1 cellular context compared by ENCODE assay signal in genomic region chr17:28357061-28357900, GRCh38.
A peak's percentile ranks its signal among the peaks of the same experiment; 100 is the strongest.
TF ChIP-seq lines count a peak whose summit lies in the region.

TSS of gene POLDIP2 (minus strand) at chr17:28357527. CDS start at chr17:28357448, 79 bp downstream.

TF ChIP-seq in SK-N-SH, 30 proteins besides CTCF, POLR2A, EP300 and RAD21 (continued from another document):
- TF ChIP-seq MXI1 (IDR thresholded peaks at IDR 0.05; ENCODE audit: low read depth, low read length) (peak; percentile 56; the same call in 1 of the 2 replicates), POLR2AphosphoS5 (IDR thresholded peaks at IDR 0.05; ENCODE audit: low read depth, low read length) (peak; percentile 82), RCOR1 (IDR thresholded peaks at IDR 0.05; ENCODE audit: low read length) (peak; percentile 41; the same call in 1 of the 2 replicates), NFIC (IDR thresholded peaks at IDR 0.05; ENCODE audit: borderline replicate concordance) (no peak), YY1 (IDR thresholded peaks at IDR 0.05; ENCODE audit: low read depth) (peak; percentile 97), NRF1 (IDR thresholded peaks at IDR 0.05; ENCODE audit: low read depth, low read length) (no peak), PBX3 (IDR thresholded peaks at IDR 0.05) (peak; percentile 36; the same call in 1 of the 2 replicates), TAF1 (IDR thresholded peaks at IDR 0.05; ENCODE audit: borderline replicate concordance, low read depth, low read length) (peak; percentile 94)
- TF ChIP-seq, protein P1, sequence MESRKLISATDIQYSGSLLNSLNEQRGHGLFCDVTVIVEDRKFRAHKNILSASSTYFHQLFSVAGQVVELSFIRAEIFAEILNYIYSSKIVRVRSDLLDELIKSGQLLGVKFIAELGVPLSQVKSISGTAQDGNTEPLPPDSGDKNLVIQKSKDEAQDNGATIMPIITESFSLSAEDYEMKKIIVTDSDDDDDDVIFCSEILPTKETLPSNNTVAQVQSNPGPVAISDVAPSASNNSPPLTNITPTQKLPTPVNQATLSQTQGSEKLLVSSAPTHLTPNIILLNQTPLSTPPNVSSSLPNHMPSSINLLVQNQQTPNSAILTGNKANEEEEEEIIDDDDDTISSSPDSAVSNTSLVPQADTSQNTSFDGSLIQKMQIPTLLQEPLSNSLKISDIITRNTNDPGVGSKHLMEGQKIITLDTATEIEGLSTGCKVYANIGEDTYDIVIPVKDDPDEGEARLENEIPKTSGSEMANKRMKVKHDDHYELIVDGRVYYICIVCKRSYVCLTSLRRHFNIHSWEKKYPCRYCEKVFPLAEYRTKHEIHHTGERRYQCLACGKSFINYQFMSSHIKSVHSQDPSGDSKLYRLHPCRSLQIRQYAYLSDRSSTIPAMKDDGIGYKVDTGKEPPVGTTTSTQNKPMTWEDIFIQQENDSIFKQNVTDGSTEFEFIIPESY (IDR thresholded peaks at IDR 0.05; ENCODE audit: borderline replicate concordance, low read depth): no peak
- TF ChIP-seq, protein P2, sequence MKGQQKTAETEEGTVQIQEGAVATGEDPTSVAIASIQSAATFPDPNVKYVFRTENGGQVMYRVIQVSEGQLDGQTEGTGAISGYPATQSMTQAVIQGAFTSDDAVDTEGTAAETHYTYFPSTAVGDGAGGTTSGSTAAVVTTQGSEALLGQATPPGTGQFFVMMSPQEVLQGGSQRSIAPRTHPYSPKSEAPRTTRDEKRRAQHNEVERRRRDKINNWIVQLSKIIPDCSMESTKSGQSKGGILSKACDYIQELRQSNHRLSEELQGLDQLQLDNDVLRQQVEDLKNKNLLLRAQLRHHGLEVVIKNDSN (IDR thresholded peaks at IDR 0.05; ENCODE audit: borderline replicate concordance, low read depth): peak; percentile 99
TF ChIP-seq in SK-N-SH: peak in this region for 15.
